1 cellular context compared by ENCODE assay signal in the genomic region with DNA sequence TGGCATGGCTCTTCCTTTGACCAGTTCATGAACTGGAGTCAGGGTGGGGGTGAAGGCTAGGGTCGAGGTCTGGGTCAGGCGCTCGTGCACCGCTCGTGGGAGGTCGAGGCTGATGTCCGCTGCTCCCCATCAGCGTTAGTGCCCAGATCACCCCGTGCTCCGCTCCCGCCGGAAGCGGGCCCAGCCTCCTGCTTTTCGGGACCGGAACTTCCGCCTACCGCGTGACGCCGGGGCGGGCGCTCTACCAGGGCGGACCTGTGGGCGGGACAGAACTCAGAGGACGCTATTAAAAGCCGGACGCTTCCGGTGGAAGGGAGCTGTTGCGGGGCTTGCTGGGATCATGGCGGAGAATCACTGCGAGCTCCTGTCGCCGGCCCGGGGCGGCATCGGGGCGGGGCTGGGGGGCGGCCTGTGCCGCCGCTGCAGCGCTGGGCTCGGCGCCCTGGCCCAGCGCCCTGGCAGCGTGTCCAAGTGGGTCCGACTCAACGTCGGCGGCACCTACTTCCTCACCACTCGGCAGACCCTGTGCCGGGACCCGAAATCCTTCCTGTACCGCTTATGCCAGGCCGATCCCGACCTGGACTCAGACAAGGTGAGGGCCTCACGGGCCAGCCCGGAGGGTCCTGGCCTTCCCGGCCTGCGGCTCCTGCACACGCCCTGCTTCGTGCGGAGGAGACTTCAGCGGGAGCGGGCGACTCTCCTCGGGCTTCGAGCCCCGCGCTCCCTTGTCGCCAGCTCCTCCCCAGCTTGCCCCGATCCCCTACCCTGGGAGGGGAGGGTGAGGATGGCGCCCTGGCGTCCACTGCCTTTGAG.
A peak's percentile ranks its signal among the peaks of the same experiment; 100 is the strongest.
TF ChIP-seq lines count a peak whose summit lies in the region.

A gene with protein sequence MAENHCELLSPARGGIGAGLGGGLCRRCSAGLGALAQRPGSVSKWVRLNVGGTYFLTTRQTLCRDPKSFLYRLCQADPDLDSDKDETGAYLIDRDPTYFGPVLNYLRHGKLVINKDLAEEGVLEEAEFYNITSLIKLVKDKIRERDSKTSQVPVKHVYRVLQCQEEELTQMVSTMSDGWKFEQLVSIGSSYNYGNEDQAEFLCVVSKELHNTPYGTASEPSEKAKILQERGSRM (plus strand): TSS at position 315 of the 813 bp plus-strand sequence. CDS start 26 bp downstream, at position 341.

TF ChIP-seq in HepG2, 621 proteins besides CTCF, POLR2A, EP300 and RAD21 (continued from another document and continues in another):
- TF ChIP-seq, protein P1, sequence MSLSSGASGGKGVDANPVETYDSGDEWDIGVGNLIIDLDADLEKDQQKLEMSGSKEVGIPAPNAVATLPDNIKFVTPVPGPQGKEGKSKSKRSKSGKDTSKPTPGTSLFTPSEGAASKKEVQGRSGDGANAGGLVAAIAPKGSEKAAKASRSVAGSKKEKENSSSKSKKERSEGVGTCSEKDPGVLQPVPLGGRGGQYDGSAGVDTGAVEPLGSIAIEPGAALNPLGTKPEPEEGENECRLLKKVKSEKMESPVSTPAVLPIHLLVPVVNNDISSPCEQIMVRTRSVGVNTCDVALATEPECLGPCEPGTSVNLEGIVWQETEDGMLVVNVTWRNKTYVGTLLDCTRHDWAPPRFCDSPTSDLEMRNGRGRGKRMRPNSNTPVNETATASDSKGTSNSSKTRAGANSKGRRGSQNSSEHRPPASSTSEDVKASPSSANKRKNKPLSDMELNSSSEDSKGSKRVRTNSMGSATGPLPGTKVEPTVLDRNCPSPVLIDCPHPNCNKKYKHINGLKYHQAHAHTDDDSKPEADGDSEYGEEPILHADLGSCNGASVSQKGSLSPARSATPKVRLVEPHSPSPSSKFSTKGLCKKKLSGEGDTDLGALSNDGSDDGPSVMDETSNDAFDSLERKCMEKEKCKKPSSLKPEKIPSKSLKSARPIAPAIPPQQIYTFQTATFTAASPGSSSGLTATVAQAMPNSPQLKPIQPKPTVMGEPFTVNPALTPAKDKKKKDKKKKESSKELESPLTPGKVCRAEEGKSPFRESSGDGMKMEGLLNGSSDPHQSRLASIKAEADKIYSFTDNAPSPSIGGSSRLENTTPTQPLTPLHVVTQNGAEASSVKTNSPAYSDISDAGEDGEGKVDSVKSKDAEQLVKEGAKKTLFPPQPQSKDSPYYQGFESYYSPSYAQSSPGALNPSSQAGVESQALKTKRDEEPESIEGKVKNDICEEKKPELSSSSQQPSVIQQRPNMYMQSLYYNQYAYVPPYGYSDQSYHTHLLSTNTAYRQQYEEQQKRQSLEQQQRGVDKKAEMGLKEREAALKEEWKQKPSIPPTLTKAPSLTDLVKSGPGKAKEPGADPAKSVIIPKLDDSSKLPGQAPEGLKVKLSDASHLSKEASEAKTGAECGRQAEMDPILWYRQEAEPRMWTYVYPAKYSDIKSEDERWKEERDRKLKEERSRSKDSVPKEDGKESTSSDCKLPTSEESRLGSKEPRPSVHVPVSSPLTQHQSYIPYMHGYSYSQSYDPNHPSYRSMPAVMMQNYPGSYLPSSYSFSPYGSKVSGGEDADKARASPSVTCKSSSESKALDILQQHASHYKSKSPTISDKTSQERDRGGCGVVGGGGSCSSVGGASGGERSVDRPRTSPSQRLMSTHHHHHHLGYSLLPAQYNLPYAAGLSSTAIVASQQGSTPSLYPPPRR (CRISPR knock-in tag; IDR thresholded peaks at IDR 0.05; ENCODE audit: borderline replicate concordance) = peak; percentile 75
- TF ChIP-seq ZNF546 (CRISPR knock-in tag; conservative IDR thresholded peaks at IDR 0.05) = no peak
- TF ChIP-seq, protein P2, sequence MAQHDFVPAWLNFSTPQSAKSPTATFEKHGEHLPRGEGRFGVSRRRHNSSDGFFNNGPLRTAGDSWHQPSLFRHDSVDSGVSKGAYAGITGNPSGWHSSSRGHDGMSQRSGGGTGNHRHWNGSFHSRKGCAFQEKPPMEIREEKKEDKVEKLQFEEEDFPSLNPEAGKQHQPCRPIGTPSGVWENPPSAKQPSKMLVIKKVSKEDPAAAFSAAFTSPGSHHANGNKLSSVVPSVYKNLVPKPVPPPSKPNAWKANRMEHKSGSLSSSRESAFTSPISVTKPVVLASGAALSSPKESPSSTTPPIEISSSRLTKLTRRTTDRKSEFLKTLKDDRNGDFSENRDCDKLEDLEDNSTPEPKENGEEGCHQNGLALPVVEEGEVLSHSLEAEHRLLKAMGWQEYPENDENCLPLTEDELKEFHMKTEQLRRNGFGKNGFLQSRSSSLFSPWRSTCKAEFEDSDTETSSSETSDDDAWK (CRISPR knock-in tag; IDR thresholded peaks at IDR 0.05) = no peak
- TF ChIP-seq ZBTB1 (CRISPR knock-in tag; IDR thresholded peaks at IDR 0.05; ENCODE audit: borderline replicate concordance) = no peak
- TF ChIP-seq, protein P3, sequence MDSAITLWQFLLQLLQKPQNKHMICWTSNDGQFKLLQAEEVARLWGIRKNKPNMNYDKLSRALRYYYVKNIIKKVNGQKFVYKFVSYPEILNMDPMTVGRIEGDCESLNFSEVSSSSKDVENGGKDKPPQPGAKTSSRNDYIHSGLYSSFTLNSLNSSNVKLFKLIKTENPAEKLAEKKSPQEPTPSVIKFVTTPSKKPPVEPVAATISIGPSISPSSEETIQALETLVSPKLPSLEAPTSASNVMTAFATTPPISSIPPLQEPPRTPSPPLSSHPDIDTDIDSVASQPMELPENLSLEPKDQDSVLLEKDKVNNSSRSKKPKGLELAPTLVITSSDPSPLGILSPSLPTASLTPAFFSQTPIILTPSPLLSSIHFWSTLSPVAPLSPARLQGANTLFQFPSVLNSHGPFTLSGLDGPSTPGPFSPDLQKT (CRISPR knock-in tag; IDR thresholded peaks at IDR 0.05; ENCODE audit: borderline replicate concordance) = peak; percentile 80; the same call in 1 of the 2 replicates
- 0 out of 2 replicates have a peak, but pooled peaks have one; percentile 37 for TF ChIP-seq SNAPC2 (CRISPR knock-in tag; IDR thresholded peaks at IDR 0.05)
- TF ChIP-seq, protein P4, sequence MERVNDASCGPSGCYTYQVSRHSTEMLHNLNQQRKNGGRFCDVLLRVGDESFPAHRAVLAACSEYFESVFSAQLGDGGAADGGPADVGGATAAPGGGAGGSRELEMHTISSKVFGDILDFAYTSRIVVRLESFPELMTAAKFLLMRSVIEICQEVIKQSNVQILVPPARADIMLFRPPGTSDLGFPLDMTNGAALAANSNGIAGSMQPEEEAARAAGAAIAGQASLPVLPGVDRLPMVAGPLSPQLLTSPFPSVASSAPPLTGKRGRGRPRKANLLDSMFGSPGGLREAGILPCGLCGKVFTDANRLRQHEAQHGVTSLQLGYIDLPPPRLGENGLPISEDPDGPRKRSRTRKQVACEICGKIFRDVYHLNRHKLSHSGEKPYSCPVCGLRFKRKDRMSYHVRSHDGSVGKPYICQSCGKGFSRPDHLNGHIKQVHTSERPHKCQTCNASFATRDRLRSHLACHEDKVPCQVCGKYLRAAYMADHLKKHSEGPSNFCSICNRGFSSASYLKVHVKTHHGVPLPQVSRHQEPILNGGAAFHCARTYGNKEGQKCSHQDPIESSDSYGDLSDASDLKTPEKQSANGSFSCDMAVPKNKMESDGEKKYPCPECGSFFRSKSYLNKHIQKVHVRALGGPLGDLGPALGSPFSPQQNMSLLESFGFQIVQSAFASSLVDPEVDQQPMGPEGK (CRISPR knock-in tag; IDR thresholded peaks at IDR 0.05) = 0 out of 2 replicates have a peak, but pooled peaks have one; percentile 50
- TF ChIP-seq SIN3B (IDR thresholded peaks at IDR 0.05; ENCODE audit: low read length) = peak; percentile 95
- TF ChIP-seq ZNF589 (CRISPR knock-in tag; conservative IDR thresholded peaks at IDR 0.05) = peak; percentile 90; the same call in 1 of the 2 replicates
- TF ChIP-seq, protein P5, sequence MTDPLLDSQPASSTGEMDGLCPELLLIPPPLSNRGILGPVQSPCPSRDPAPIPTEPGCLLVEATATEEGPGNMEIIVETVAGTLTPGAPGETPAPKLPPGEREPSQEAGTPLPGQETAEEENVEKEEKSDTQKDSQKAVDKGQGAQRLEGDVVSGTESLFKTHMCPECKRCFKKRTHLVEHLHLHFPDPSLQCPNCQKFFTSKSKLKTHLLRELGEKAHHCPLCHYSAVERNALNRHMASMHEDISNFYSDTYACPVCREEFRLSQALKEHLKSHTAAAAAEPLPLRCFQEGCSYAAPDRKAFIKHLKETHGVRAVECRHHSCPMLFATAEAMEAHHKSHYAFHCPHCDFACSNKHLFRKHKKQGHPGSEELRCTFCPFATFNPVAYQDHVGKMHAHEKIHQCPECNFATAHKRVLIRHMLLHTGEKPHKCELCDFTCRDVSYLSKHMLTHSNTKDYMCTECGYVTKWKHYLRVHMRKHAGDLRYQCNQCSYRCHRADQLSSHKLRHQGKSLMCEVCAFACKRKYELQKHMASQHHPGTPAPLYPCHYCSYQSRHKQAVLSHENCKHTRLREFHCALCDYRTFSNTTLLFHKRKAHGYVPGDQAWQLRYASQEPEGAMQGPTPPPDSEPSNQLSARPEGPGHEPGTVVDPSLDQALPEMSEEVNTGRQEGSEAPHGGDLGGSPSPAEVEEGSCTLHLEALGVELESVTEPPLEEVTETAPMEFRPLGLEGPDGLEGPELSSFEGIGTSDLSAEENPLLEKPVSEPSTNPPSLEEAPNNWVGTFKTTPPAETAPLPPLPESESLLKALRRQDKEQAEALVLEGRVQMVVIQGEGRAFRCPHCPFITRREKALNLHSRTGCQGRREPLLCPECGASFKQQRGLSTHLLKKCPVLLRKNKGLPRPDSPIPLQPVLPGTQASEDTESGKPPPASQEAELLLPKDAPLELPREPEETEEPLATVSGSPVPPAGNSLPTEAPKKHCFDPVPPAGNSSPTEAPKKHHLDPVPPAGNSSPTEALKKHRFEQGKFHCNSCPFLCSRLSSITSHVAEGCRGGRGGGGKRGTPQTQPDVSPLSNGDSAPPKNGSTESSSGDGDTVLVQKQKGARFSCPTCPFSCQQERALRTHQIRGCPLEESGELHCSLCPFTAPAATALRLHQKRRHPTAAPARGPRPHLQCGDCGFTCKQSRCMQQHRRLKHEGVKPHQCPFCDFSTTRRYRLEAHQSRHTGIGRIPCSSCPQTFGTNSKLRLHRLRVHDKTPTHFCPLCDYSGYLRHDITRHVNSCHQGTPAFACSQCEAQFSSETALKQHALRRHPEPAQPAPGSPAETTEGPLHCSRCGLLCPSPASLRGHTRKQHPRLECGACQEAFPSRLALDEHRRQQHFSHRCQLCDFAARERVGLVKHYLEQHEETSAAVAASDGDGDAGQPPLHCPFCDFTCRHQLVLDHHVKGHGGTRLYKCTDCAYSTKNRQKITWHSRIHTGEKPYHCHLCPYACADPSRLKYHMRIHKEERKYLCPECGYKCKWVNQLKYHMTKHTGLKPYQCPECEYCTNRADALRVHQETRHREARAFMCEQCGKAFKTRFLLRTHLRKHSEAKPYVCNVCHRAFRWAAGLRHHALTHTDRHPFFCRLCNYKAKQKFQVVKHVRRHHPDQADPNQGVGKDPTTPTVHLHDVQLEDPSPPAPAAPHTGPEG (CRISPR knock-in tag; IDR thresholded peaks at IDR 0.05) = peak; percentile 77; the same call in 1 of the 2 replicates
- peak; percentile 62 for TF ChIP-seq NFYB (CRISPR knock-in tag; IDR thresholded peaks at IDR 0.05)
- TF ChIP-seq, protein P6, sequence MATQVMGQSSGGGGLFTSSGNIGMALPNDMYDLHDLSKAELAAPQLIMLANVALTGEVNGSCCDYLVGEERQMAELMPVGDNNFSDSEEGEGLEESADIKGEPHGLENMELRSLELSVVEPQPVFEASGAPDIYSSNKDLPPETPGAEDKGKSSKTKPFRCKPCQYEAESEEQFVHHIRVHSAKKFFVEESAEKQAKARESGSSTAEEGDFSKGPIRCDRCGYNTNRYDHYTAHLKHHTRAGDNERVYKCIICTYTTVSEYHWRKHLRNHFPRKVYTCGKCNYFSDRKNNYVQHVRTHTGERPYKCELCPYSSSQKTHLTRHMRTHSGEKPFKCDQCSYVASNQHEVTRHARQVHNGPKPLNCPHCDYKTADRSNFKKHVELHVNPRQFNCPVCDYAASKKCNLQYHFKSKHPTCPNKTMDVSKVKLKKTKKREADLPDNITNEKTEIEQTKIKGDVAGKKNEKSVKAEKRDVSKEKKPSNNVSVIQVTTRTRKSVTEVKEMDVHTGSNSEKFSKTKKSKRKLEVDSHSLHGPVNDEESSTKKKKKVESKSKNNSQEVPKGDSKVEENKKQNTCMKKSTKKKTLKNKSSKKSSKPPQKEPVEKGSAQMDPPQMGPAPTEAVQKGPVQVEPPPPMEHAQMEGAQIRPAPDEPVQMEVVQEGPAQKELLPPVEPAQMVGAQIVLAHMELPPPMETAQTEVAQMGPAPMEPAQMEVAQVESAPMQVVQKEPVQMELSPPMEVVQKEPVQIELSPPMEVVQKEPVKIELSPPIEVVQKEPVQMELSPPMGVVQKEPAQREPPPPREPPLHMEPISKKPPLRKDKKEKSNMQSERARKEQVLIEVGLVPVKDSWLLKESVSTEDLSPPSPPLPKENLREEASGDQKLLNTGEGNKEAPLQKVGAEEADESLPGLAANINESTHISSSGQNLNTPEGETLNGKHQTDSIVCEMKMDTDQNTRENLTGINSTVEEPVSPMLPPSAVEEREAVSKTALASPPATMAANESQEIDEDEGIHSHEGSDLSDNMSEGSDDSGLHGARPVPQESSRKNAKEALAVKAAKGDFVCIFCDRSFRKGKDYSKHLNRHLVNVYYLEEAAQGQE (IDR thresholded peaks at IDR 0.05; ENCODE audit: borderline replicate concordance in 1 of 2, low read depth in 1 of 2, low read length in 2 of 2) = peak in 1 of 2 experiments; percentile 79; a peak in 2 of 4 replicates
- TF ChIP-seq ZNF333 (CRISPR knock-in tag; IDR thresholded peaks at IDR 0.05; ENCODE audit: borderline replicate concordance) = no peak
- TF ChIP-seq ZNF543 (CRISPR knock-in tag; IDR thresholded peaks at IDR 0.05) = peak; percentile 87
- peak; percentile 96 for TF ChIP-seq KMT2B (CRISPR knock-in tag; IDR thresholded peaks at IDR 0.05)
- peak; percentile 65 for TF ChIP-seq ZMYM4 (CRISPR knock-in tag; IDR thresholded peaks at IDR 0.05)
- TF ChIP-seq, protein P7, sequence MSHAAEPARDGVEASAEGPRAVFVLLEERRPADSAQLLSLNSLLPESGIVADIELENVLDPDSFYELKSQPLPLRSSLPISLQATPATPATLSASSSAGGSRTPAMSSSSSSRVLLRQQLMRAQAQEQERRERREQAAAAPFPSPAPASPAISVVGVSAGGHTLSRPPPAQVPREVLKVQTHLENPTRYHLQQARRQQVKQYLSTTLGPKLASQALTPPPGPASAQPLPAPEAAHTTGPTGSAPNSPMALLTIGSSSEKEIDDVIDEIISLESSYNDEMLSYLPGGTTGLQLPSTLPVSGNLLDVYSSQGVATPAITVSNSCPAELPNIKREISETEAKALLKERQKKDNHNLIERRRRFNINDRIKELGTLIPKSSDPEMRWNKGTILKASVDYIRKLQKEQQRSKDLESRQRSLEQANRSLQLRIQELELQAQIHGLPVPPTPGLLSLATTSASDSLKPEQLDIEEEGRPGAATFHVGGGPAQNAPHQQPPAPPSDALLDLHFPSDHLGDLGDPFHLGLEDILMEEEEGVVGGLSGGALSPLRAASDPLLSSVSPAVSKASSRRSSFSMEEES (CRISPR knock-in tag; IDR thresholded peaks at IDR 0.05) = peak; percentile 96
- TF ChIP-seq, protein P8, sequence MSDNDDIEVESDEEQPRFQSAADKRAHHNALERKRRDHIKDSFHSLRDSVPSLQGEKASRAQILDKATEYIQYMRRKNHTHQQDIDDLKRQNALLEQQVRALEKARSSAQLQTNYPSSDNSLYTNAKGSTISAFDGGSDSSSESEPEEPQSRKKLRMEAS (IDR thresholded peaks at IDR 0.05) = peak; percentile 97
- peak; percentile 90 for TF ChIP-seq ZKSCAN8 (CRISPR knock-in tag; IDR thresholded peaks at IDR 0.05; ENCODE audit: borderline replicate concordance)
- TF ChIP-seq TCF12 (IDR thresholded peaks at IDR 0.05) = no peak
- peak; percentile 51; the same call in 1 of the 2 replicates for TF ChIP-seq TCF12 (CRISPR knock-in tag; IDR thresholded peaks at IDR 0.05)
- no peak; the same call in 1 of the 2 replicates for TF ChIP-seq ZMYM3 (CRISPR knock-in tag; IDR thresholded peaks at IDR 0.05)
- peak; percentile 79; the same call in 1 of the 2 replicates for TF ChIP-seq STAT5B (CRISPR knock-in tag; IDR thresholded peaks at IDR 0.05)
- TF ChIP-seq ZKSCAN1 (IDR thresholded peaks at IDR 0.05; ENCODE audit: low read length) = peak; percentile 39; the same call in 1 of the 2 replicates
- no peak for TF ChIP-seq U2AF1 (optimal IDR thresholded peaks at IDR 0.05; ENCODE audit: low read depth, low read length)
- peak; percentile 83; the same call in 1 of the 2 replicates for TF ChIP-seq ZBTB7B (CRISPR knock-in tag; IDR thresholded peaks at IDR 0.05)
- TF ChIP-seq IRX3 (CRISPR knock-in tag; IDR thresholded peaks at IDR 0.05; ENCODE audit: borderline replicate concordance, low read depth) = peak; percentile 79; the same call in 1 of the 2 replicates
